Comparison of ENCODE assay signal across 8 cellular contexts in the genomic region with DNA sequence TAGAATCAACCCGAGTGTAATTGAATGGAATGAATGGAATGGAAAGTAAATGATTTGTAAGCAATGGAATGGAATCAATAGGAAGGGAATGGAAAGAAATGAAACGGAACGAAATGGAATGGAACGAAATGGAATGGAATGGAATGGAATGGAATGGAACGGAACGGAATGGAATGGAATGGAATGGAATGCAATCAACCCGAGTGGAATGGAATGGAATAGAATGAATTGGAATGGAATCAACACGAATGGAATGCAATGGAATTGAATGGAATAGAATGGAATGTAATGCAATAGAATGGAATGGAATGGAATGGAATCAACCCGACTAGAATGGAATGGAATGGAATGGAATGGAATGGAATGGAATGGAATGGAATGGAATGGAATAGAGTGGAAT.
A peak's percentile ranks its signal among the peaks of the same experiment; 100 is the strongest.
DNase-seq lines count a peak whose midpoint lies in the region; ATAC-seq and TF ChIP-seq lines count a peak whose summit lies in the region.
"Not testable (repeated sequence)": the region's sequence is repeated elsewhere in the genome, so short reads cannot be mapped to it uniquely, and the experiment has no call there.

No MANE protein-coding gene starts in this region.

- peaks cover 35% of the 10 kb centered on the region for H3K9me3 ChIP-seq in T-helper 17 cell (ENCODE audit: control insufficient read depth, low read length, poor library complexity, severe bottlenecking)
- H3K9me3 ChIP-seq in right lobe of liver = peaks cover 0 to 21% (median 0%) of the 10 kb centered on the region in 4 donors
- not testable (repeated sequence) for H3K9me3 ChIP-seq in psoas muscle

- TF ChIP-seq POLR2A in right lobe of liver (IDR thresholded peaks at IDR 0.05) = not testable (repeated sequence)

- H3K4me3 ChIP-seq in AG09309 (ENCODE audit: control insufficient read depth, low read depth, low read length); epithelial cell of esophagus (ENCODE audit: low read length); right lobe of liver; psoas muscle: not testable (repeated sequence)

- intact Hi-C loops in left cardiac atrium (cut with DNase I); right lobe of liver (cut with DNase I); psoas muscle (cut with DNase I): not testable (repeated sequence)

- peaks cover 10% of the 10 kb centered on the region for H3K36me3 Mint-ChIP-seq in T-helper 17 cell (ENCODE audit: low read depth)

- not testable (repeated sequence) for H3K27me3 Mint-ChIP-seq in T-helper 17 cell

- peak; percentile 9 for TF ChIP-seq CTCF in AG09309 (IDR thresholded peaks at IDR 0.05; ENCODE audit: control insufficient read depth, insufficient read depth, low read depth, low read length, missing control alignments)
- not testable (repeated sequence) for TF ChIP-seq CTCF in epithelial cell of esophagus (IDR thresholded peaks at IDR 0.05; ENCODE audit: insufficient read depth, low read depth, low read length, missing control alignments); right lobe of liver (IDR thresholded peaks at IDR 0.05); psoas muscle (IDR thresholded peaks at IDR 0.05)

- not testable (repeated sequence) for H3K27me3 ChIP-seq in right lobe of liver; psoas muscle (ENCODE audit: insufficient read depth in 3 of 3, low read length in 2 of 3)

- not testable (repeated sequence) for DNase-seq in AG09309 (ENCODE audit: low read depth); T-helper 17 cell; left cardiac atrium; right lobe of liver; psoas muscle
- peak; percentile 41 for DNase-seq in epithelial cell of esophagus (ENCODE audit: low read depth)

- H3K27ac Mint-ChIP-seq in T-helper 17 cell = not testable (repeated sequence)

- H3K27ac ChIP-seq in right lobe of liver, psoas muscle: not testable (repeated sequence)

- not testable (repeated sequence) for H3K4me1 ChIP-seq in right lobe of liver, psoas muscle

- not testable (repeated sequence) for H3K4me1 Mint-ChIP-seq in T-helper 17 cell

- H3K36me3 ChIP-seq in right lobe of liver; psoas muscle (ENCODE audit: insufficient read depth in 1 of 2, low read depth in 1 of 2): not testable (repeated sequence)

- 37% methylated on average over 9 of the region's 9 CpGs for WGBS in right lobe of liver (ENCODE audit: insufficient coverage, low coverage, low lambda C conversion rate, missing lambda C conversion rate)
- 66 to 69% (median 69%) methylated on average over 9 of the region's 9 CpGs for WGBS in psoas muscle, 3 donors

- ATAC-seq in GM19324 (IDR thresholded peaks at IDR 0.05; ENCODE audit: low FRiP score, unreplicated experiment) (peak; percentile 39), HG03097 (IDR thresholded peaks at IDR 0.05; ENCODE audit: low FRiP score, unreplicated experiment) (peak; percentile 41), T-helper 17 cell (peak; percentile 18), left cardiac atrium (peak; percentile 39 to 54), right lobe of liver (peak; percentile 24 to 53 (median 35)), psoas muscle (peak; percentile 34 to 58 (median 50))

- H3K4me3 Mint-ChIP-seq in T-helper 17 cell = not testable (repeated sequence)
